8 cellular contexts compared by ENCODE assay signal in the genomic region with DNA sequence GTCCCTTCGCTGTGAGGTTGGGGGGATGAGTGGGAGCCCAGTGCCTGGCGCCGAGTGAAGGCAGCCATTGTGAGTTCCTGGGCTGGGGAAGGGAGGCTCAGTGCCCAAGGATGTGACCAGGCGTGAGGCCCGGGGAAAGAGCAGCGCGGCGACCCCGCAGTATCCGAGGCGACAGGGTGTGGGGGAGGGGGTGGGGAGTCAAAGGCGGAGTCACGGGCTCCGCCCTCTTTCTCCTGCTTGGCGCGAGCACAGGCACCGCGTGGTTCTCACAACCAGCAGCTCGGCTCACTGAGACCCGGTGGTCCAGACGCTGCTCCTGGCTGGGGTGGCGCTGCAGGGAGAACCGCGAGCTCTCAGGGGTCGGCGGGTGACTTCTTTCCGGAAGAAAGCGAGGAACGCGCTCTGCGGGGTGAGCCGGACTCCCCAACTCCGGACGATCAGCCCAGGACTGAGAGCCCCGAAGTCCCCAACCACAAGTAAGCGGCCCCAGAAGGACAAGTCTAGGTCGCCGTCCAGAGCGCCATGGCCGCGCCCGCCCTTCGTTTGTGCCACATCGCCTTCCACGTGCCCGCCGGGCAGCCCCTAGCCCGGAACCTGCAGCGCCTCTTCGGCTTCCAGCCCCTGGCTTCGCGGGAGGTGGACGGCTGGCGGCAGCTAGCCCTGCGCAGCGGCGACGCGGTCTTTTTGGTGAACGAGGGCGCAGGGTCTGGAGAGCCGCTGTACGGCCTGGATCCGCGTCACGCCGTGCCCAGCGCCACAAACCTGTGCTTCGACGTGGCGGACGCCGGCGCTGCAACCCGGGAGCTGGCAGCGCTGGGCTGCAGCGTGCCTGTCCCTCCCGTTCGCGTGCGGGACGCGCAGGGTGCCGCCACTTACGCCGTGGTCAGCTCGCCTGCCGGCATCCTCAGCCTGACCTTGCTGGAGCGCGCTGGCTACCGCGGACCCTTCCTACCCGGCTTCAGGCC. TPM values are rescaled to one million over a fixed set of nuclear protein-coding genes. Genes with fewer than 3 reads are reported as not detected.
DNase-seq lines count a peak whose midpoint lies in the region; ATAC-seq and TF ChIP-seq lines count a peak whose summit lies in the region.

A gene (plus strand): TSS at position 269 of the 965 bp plus-strand sequence. CDS start 254 bp downstream, at position 523.

- CTCF ChIA-PET in activated CD8-positive, alpha-beta T cell treated with anti-CD3 and anti-CD28 coated beads, Interleukin-2, amount 10 ng/mL, durations not matched to agents 7 days and 5 days (lab: Charles Lee), result interaction anchor here (0.7 to 3.5 kb wide), 10 partner anchors 9 to 317 kb away, joined by 3 to 24 read pairs (median 4); a partner anchor contains a TSS

- H3K9ac ChIP-seq in endocrine pancreas (ENCODE audit: control insufficient read depth, insufficient read depth, low read length) (peak within 1 kb of the TSS; percentile 21), mesendoderm (ENCODE audit: low read length) (peak within 1 kb of the TSS; percentile 92)

- DNase-seq in AG08396 (ENCODE audit: low spot score) (peak; percentile 78), NCI-H446 (lab: John Stamatoyannopoulos, UW) (peak; percentile 17 to 79), mesendoderm (peak; percentile 96)
- peak; percentile 82 for DNase-seq in activated CD8-positive, alpha-beta T cell treated with anti-CD3 and anti-CD28 coated beads, Interleukin-2, amount 10 ng/mL, durations not matched to agents 7 days and 5 days
- peak; percentile 75 to 76 for DNase-seq in stimulated activated CD8-positive, alpha-beta memory T cell treated with anti-CD3 and anti-CD28 coated beads, Interleukin-15, amount 100 ng/mL, for 48 hours (ENCODE audit: low read depth in 2 of 2)

- peaks cover 17% of the 10 kb centered on the region for H3K79me2 ChIP-seq in mesendoderm (ENCODE audit: control insufficient read depth, insufficient read depth, low read length)

- H3K27me3 ChIP-seq in endocrine pancreas (ENCODE audit: control insufficient read depth, insufficient read depth, low read length) (peaks cover 2% of the 10 kb centered on the region), mesendoderm (ENCODE audit: insufficient read depth, low read length, poor library complexity) (no peaks in the 10 kb centered on the region)

- peak within 1 kb of the TSS; percentile 87 for H3K27ac Mint-ChIP-seq in activated CD8-positive, alpha-beta T cell treated with anti-CD3 and anti-CD28 coated beads, Interleukin-2, amount 10 ng/mL, durations not matched to agents 7 days and 5 days

- no peaks in the 10 kb centered on the region for H3K9me3 ChIP-seq in endocrine pancreas (ENCODE audit: control insufficient read depth, low read length)

- H4K8ac ChIP-seq in mesendoderm (ENCODE audit: low read depth, low read length), result no peak within 1 kb of the TSS

- H3K4me2 ChIP-seq in mesendoderm (ENCODE audit: low read length), result peak within 1 kb of the TSS; percentile 65

- H3K79me1 ChIP-seq in mesendoderm (ENCODE audit: low read length), result peaks cover 4% of the 10 kb centered on the region

- no peak within 1 kb of the TSS for H2BK15ac ChIP-seq in mesendoderm (replicated peaks; ENCODE audit: low read depth)

- peaks cover 1% of the 10 kb centered on the region for H3K27me3 Mint-ChIP-seq in activated CD8-positive, alpha-beta T cell treated with anti-CD3 and anti-CD28 coated beads, Interleukin-2, amount 10 ng/mL, durations not matched to agents 7 days and 5 days (ENCODE audit: low read depth)

- peak; percentile 90 for ATAC-seq in activated CD8-positive, alpha-beta T cell treated with anti-CD3 and anti-CD28 coated beads, Interleukin-2, amount 10 ng/mL, durations not matched to agents 7 days and 5 days
- ATAC-seq in HG02973 (IDR thresholded peaks at IDR 0.05; ENCODE audit: unreplicated experiment), result no peak

- no peak within 1 kb of the TSS for H2BK120ac ChIP-seq in mesendoderm (ENCODE audit: low read depth, low read length)

- H3K4me1 ChIP-seq in endocrine pancreas (ENCODE audit: control insufficient read depth, insufficient read depth, low read length) (no peaks in the 10 kb centered on the region), mesendoderm (ENCODE audit: control insufficient read depth, low read depth, low read length) (peaks cover 13% of the 10 kb centered on the region)

- no CpG with 5 or more reads among the region's 93 CpGs for WGBS in mesendoderm (ENCODE audit: extremely low coverage, insufficient coverage, low lambda C conversion rate)

- H3K36me3 Mint-ChIP-seq in activated CD8-positive, alpha-beta T cell treated with anti-CD3 and anti-CD28 coated beads, Interleukin-2, amount 10 ng/mL, durations not matched to agents 7 days and 5 days (ENCODE audit: low read depth), result peaks cover 17% of the 10 kb centered on the region

- peak within 1 kb of the TSS; percentile 83 for H3K4me3 Mint-ChIP-seq in activated CD8-positive, alpha-beta T cell treated with anti-CD3 and anti-CD28 coated beads, Interleukin-2, amount 10 ng/mL, durations not matched to agents 7 days and 5 days

- H3K36me3 ChIP-seq in endocrine pancreas (ENCODE audit: control insufficient read depth, insufficient read depth, low read length), result peaks cover under 1% of the 10 kb centered on the region
- H3K36me3 ChIP-seq in mesendoderm (ENCODE audit: control insufficient read depth, insufficient read depth, low read length), result no peaks in the 10 kb centered on the region

- POLR2A ChIA-PET in activated CD8-positive, alpha-beta T cell treated with anti-CD3 and anti-CD28 coated beads, Interleukin-2, amount 10 ng/mL, durations not matched to agents 7 days and 5 days (lab: Charles Lee), result interaction anchor here (0.9 to 5.2 kb wide), 10 partner anchors 13 to 606 kb away, joined by 3 to 77 read pairs (median 6); a partner anchor contains a TSS

- H3K4me3 ChIP-seq in endocrine pancreas (ENCODE audit: control insufficient read depth, insufficient read depth, low read length) (no peak within 1 kb of the TSS), mesendoderm (ENCODE audit: low read length) (peak within 1 kb of the TSS; percentile 84)

- peak; percentile 87 for TF ChIP-seq POLR2A in GM19193 (IDR thresholded peaks at IDR 0.05; ENCODE audit: extremely low read depth, insufficient read depth, insufficient read length)

- no peaks in the 10 kb centered on the region for H3K9me3 Mint-ChIP-seq in activated CD8-positive, alpha-beta T cell treated with anti-CD3 and anti-CD28 coated beads, Interleukin-2, amount 10 ng/mL, durations not matched to agents 7 days and 5 days (ENCODE audit: insufficient read depth)

- peaks cover 22% of the 10 kb centered on the region for H3K4me1 Mint-ChIP-seq in activated CD8-positive, alpha-beta T cell treated with anti-CD3 and anti-CD28 coated beads, Interleukin-2, amount 10 ng/mL, durations not matched to agents 7 days and 5 days (ENCODE audit: low read depth)

- peak within 1 kb of the TSS; percentile 83 for H2BK5ac ChIP-seq in mesendoderm (ENCODE audit: low read length)

- peak within 1 kb of the TSS; percentile 97 for H2AK5ac ChIP-seq in mesendoderm (ENCODE audit: low read length)

- peak within 1 kb of the TSS; percentile 56 for H3K4ac ChIP-seq in mesendoderm (ENCODE audit: low read depth, low read length)

- peak within 1 kb of the TSS; percentile 100 for H3K23ac ChIP-seq in mesendoderm (ENCODE audit: low read length)

- H3K18ac ChIP-seq in mesendoderm (ENCODE audit: low read length), result peak within 1 kb of the TSS; percentile 79

- H3K27ac ChIP-seq in mesendoderm (ENCODE audit: low read depth, low read length), result peak within 1 kb of the TSS; percentile 72

- H3K56ac ChIP-seq in mesendoderm (ENCODE audit: low read length), result peak within 1 kb of the TSS; percentile 98

- no peak within 1 kb of the TSS for H4K5ac ChIP-seq in mesendoderm (ENCODE audit: low read length)

RNA-seq across cellular contexts. Expression of the gene that starts here (rescaled TPM):
- total RNA-seq in activated CD8-positive, alpha-beta T cell treated with anti-CD3 and anti-CD28 coated beads, Interleukin-2, amount 10 ng/mL, durations not matched to agents 7 days and 5 days, result 10 to 100 TPM; 16.8 TPM
- polyA plus RNA-seq in mesendoderm (2013, experiment 1 of 2), result 39.3 TPM
- polyA plus RNA-seq in mesendoderm (2013, experiment 2 of 2), result 37.9 TPM
